ENCODE assay signal across 1 cellular context in the genomic region with DNA sequence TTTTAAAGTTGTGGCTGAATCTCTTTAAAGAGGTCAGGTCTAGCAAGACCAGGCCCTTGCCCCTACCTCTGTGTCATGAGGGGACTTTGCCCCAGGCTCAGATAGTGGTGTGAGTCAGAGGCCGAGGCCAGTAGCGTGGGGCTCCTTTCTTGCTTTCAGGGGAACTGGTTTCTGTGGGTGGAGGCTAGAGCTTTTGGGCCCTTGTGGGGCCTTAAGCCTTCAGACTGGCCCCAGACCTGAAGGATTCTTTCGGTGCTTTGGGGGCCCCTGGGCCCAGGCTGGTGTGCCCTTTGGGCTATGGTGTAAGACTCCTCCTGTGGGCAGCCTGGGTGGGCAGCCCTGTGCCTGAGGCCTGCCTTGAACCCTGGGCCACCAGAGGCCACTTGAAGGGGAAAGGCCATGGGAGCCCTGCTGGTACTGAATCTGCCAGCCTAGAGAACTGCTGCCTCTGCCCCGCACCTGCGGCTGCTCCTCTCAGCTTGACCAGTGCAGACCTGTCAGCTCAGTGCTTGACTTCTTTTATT.
A peak's percentile ranks its signal among the peaks of the same experiment; 100 is the strongest.
TF ChIP-seq lines count a peak whose summit lies in the region.

No MANE protein-coding gene starts in this region.

TF ChIP-seq in K562, 482 proteins besides CTCF, POLR2A, EP300 and RAD21:
- TF ChIP-seq ARNT (IDR thresholded peaks at IDR 0.05), result no peak
- TF ChIP-seq FOSL1 (tag; conservative IDR thresholded peaks at IDR 0.05), result peak; percentile 56
